2 cellular contexts compared by ENCODE assay signal in the genomic region with DNA sequence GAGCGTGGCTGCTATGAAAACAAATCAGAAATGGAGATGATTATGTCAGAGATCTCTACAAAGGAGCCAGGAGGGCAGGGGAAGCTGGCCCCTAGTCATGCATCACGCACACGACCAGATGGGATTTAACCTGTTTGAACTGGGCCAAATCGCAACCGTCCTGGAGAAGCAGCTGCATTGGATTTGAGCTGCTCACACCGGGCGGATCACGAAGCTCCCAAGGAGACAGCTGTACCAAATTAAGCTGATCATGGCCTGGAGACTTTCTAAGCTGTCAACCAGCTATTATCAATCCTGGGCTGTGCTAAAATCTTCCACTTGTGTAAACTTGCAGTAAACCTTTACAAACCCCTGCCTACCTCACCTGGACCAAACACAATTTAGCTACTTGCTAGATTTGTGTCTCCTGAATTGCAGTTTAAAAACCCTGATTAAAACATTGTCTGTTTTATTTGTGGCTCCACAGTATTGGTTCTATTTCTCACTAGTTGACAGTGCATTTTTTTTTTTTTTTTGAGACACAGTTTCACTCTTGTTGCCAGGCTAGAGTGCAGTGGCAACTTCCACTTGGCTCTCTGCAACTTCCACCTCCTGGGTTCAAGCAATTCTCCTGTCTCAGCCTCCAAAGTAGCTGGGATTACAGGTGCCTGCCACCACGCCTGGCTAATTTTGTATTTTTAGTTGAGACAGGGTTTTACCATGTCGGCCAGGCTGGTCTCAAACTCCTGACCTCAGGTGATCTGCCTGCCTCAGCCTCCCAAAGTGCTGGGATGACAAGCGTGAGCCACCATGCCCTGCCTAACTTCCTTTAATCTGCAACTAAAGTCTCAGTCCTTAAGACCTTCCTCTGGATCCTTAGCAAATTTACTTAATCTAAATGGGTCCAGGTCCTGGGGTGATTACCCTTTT.
TF ChIP-seq lines count a peak whose summit lies in the region.

No MANE protein-coding gene starts in this region.

TF ChIP-seq in GM12891, 5 proteins besides CTCF, POLR2A, EP300 and RAD21:
- no peak for TF ChIP-seq POU2F2 (IDR thresholded peaks at IDR 0.05; ENCODE audit: low read depth, low read length)

TF ChIP-seq in GM12878, 131 proteins besides CTCF, POLR2A, EP300 and RAD21:
- TF ChIP-seq, protein P1, sequence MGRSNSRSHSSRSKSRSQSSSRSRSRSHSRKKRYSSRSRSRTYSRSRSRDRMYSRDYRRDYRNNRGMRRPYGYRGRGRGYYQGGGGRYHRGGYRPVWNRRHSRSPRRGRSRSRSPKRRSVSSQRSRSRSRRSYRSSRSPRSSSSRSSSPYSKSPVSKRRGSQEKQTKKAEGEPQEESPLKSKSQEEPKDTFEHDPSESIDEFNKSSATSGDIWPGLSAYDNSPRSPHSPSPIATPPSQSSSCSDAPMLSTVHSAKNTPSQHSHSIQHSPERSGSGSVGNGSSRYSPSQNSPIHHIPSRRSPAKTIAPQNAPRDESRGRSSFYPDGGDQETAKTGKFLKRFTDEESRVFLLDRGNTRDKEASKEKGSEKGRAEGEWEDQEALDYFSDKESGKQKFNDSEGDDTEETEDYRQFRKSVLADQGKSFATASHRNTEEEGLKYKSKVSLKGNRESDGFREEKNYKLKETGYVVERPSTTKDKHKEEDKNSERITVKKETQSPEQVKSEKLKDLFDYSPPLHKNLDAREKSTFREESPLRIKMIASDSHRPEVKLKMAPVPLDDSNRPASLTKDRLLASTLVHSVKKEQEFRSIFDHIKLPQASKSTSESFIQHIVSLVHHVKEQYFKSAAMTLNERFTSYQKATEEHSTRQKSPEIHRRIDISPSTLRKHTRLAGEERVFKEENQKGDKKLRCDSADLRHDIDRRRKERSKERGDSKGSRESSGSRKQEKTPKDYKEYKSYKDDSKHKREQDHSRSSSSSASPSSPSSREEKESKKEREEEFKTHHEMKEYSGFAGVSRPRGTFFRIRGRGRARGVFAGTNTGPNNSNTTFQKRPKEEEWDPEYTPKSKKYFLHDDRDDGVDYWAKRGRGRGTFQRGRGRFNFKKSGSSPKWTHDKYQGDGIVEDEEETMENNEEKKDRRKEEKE (IDR thresholded peaks at IDR 0.05) = no peak
- no peak for TF ChIP-seq RFX5 (IDR thresholded peaks at IDR 0.05; ENCODE audit: low read depth, low read length)
- TF ChIP-seq POLR2AphosphoS5 (IDR thresholded peaks at IDR 0.05; ENCODE audit: low read length) = no peak
- no peak for TF ChIP-seq POLR2AphosphoS2 (IDR thresholded peaks at IDR 0.05; ENCODE audit: low read depth, low read length)
- TF ChIP-seq RAD51 (IDR thresholded peaks at IDR 0.05) = no peak
- no peak for TF ChIP-seq SUPT20H (IDR thresholded peaks at IDR 0.05; ENCODE audit: borderline replicate concordance, control insufficient read depth, low read depth, low read length)
- TF ChIP-seq, protein P2, sequence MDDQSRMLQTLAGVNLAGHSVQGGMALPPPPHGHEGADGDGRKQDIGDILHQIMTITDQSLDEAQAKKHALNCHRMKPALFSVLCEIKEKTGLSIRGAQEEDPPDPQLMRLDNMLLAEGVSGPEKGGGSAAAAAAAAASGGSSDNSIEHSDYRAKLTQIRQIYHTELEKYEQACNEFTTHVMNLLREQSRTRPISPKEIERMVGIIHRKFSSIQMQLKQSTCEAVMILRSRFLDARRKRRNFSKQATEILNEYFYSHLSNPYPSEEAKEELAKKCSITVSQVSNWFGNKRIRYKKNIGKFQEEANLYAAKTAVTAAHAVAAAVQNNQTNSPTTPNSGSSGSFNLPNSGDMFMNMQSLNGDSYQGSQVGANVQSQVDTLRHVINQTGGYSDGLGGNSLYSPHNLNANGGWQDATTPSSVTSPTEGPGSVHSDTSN (IDR thresholded peaks at IDR 0.05; ENCODE audit: insufficient replicate concordance, low read depth, low read length) = no peak
- TF ChIP-seq CHD4 (IDR thresholded peaks at IDR 0.05) = no peak
- TF ChIP-seq NFYA (IDR thresholded peaks at IDR 0.05; ENCODE audit: borderline replicate concordance, low read depth, low read length) = no peak
